19 cellular contexts compared by ENCODE assay signal in the genomic region with DNA sequence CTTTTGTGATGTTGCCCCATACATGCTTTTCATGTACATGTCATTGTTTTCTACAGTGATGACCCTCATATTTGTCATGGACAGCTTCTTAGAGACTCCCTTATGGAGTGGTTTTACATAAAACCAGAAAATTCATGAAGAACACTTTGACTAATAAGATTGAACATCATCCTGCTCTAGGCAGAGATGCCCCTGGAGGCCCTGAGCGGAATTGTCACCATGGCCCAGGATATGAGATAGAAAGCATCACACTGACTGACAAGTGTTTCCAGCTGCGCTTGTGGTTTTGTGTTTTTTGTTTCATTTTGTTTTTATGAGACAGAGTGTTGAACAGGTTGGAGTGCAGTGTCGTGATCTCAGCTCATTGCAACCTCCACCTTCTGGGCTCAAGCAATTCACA.
"Had no signal": no experiment of that assay in that cellular context is flagged by ENCODE, and none has a peak within 500 bp of the region (broad histone marks: within the 10 kb centered on the region; RNA-seq: fewer than 3 reads in every experiment).

No MANE protein-coding gene starts in this region.

- H3K4me1 ChIP-seq: breast epithelium had no signal

- DNase-seq: activated CD4-positive, alpha-beta T cell treated with anti-CD3 and anti-CD28 coated beads for 1 hour; activated CD8-positive, alpha-beta memory T cell treated with anti-CD3 and anti-CD28 coated beads for 24 hours; activated effector memory CD4-positive, alpha-beta T cell treated with anti-CD3 and anti-CD28 coated beads, Interleukin-2, amount 50 U/mL, for 16 hours; activated T-cell treated with anti-CD3 and anti-CD28 coated beads, Interleukin-2, amount 50 U/mL, for 1 hour; aorta; dorsolateral prefrontal cortex; glutamatergic neuron; mammary epithelial cell; mucosa of descending colon; naive thymus-derived CD8-positive, alpha-beta T cell; right cardiac atrium; small intestine; stimulated activated naive B cell treated with anti-CD40 and anti-IgM and Interleukin-4, amounts not matched to agents 10 μg/mL and 1 μg/mL and 100 μg/mL, for 72 hours; T-helper 2 cell; trophoblast cell had no signal

- H3K27ac ChIP-seq: breast epithelium, dorsolateral prefrontal cortex, neutrophil had no signal

- H3K4me3 ChIP-seq: breast epithelium, dorsolateral prefrontal cortex, mucosa of descending colon had no signal

- H3K36me3 ChIP-seq: breast epithelium had no signal

- H3K27me3 ChIP-seq: breast epithelium, dorsolateral prefrontal cortex, neutrophil had no signal

- H3K9me3 ChIP-seq: breast epithelium had no signal

- ATAC-seq: esophagus mucosa; left lobe of liver; mucosa of descending colon; naive thymus-derived CD8-positive, alpha-beta T cell; right cardiac atrium; stimulated activated naive B cell treated with anti-CD40 and anti-IgM and Interleukin-4, amounts not matched to agents 10 μg/mL and 1 μg/mL and 100 μg/mL, for 72 hours had no signal
